In genomic region chr12:1612196-1612595, GRCh38 we compare ENCODE assay signal across 13 cellular contexts. TPM values are rescaled to one million over a fixed set of nuclear protein-coding genes. Genes with fewer than 3 reads are reported as not detected.
DNase-seq lines count a peak whose midpoint lies in the region; ATAC-seq and TF ChIP-seq lines count a peak whose summit lies in the region.
"Had no signal": no experiment of that assay in that cellular context is flagged by ENCODE, and none has a peak within 500 bp of the region (broad histone marks: within the 10 kb centered on the region; RNA-seq: fewer than 3 reads in every experiment).

No MANE protein-coding gene starts in this region.

- H3K27ac Mint-ChIP-seq in brain = peak overlapping the region; percentile 75 to 95 (median 85)
- H3K27ac Mint-ChIP-seq: mesothelial cell of epicardium had no signal

- H4K91ac ChIP-seq in IMR-90 (ENCODE audit: insufficient read depth, low read depth, low read length) = peak overlapping the region; percentile 14; the same call in 1 of the 2 replicates

- peaks cover 44% of the 10 kb centered on the region; the same call in 1 of the 2 replicates for H4K20me1 ChIP-seq in IMR-90 (ENCODE audit: insufficient read depth, low read length)

- peak overlapping the region; percentile 5; the same call in 1 of the 2 replicates for H4K5ac ChIP-seq in IMR-90 (ENCODE audit: low read depth, low read length)

- intact Hi-C loops in IMR-90 (cut with micrococcal nuclease) (no loop called here), right cardiac atrium (cut with DNase I) (no loop called here)

- H3K36me3 ChIP-seq in IMR-90 (ENCODE audit: control insufficient read depth, insufficient read depth, low read length) = no peaks in the 10 kb centered on the region; the same call in 1 of the 2 replicates
- H3K36me3 ChIP-seq in thoracic aorta = no peaks in the 10 kb centered on the region
- H3K36me3 ChIP-seq: gastrocnemius medialis had no signal

- H2AK5ac ChIP-seq in IMR-90 (ENCODE audit: low read depth, low read length) = peak overlapping the region; percentile 86; the same call in 1 of the 2 replicates

- peak overlapping the region; percentile 47 for H3K14ac ChIP-seq in IMR-90 (replicated peaks; ENCODE audit: low read depth, low read length)

- H3K23ac ChIP-seq in IMR-90 (ENCODE audit: low read depth, low read length) = peak overlapping the region; percentile 26; the same call in 1 of the 2 replicates

- peak overlapping the region; percentile 7; the same call in 1 of the 2 replicates for H3K9ac ChIP-seq in IMR-90 (ENCODE audit: low read depth, low read length)

- DNase-seq in IMR-90 (no peak), right cardiac atrium (no peak), thoracic aorta (ENCODE audit: low spot score) (no peak), putamen (ENCODE audit: low spot score) (no peak), GF-D8 (lab: John Stamatoyannopoulos, UW) (no peak)
- DNase-seq in activated naive CD4-positive, alpha-beta T cell treated with Interleukin-2 at 50 U/mL for 16 hours = no peak
- DNase-seq: gastrocnemius medialis, Kasumi-1, NCI-H187, T-helper 2 cell, testis had no signal

- dilution Hi-C loops in IMR-90 (cut with HindIII; ENCODE audit: low sequenced_read_pairs, unreplicated experiment) = no loop called here

- peak overlapping the region; percentile 51 to 82 (median 70) for H3K4me3 Mint-ChIP-seq in brain
- H3K4me3 Mint-ChIP-seq: mesothelial cell of epicardium had no signal

- peak overlapping the region; percentile 42; the same call in 1 of the 3 replicates for H2BK15ac ChIP-seq in IMR-90 (ENCODE audit: low read depth, low read length)

- TF ChIP-seq CTCF in IMR-90 (conservative IDR thresholded peaks at IDR 0.05; ENCODE audit: low read depth, low read length) (no peak), brain (conservative IDR thresholded peaks at IDR 0.05) (no peak), thoracic aorta (IDR thresholded peaks at IDR 0.05) (no peak)

- H2BK5ac ChIP-seq in IMR-90 (ENCODE audit: low read depth, low read length, poor library complexity, severe bottlenecking) = peak overlapping the region; percentile 59

- H3K27ac ChIP-seq in IMR-90 (ENCODE audit: insufficient read depth, low read length) = peak overlapping the region; percentile 61; the same call in 1 of the 2 replicates
- peak overlapping the region; percentile 46 for H3K27ac ChIP-seq in right cardiac atrium (ENCODE audit: low read length)
- H3K27ac ChIP-seq in thoracic aorta = peak overlapping the region; percentile 50 to 70
- H3K27ac ChIP-seq: testis had no signal

- peaks cover 29% of the 10 kb centered on the region for H3K9me1 ChIP-seq in IMR-90 (ENCODE audit: insufficient read depth, low read length)

- H2BK120ac ChIP-seq in IMR-90 (ENCODE audit: low read depth, low read length) = peak overlapping the region; percentile 42

- no peak for TF ChIP-seq RAD21 in IMR-90 (IDR thresholded peaks at IDR 0.05; ENCODE audit: low read length)

- peak overlapping the region; percentile 61 for H3K4ac ChIP-seq in IMR-90 (ENCODE audit: low read depth, low read length)

- H2AK9ac ChIP-seq in IMR-90 (replicated peaks; ENCODE audit: low read depth, low read length, poor library complexity) = peak overlapping the region; percentile 12

- CTCF ChIA-PET in IMR-90 (lab: Yijun Ruan, JAX) = interaction anchor here (0.6 kb wide), 2 partner anchors 10 to 908 kb away, joined by 3 read pairs; no protein-coding TSS in a partner anchor

- BruUV-seq in IMR-90 (replicated peaks; lab: Mats Ljungman, UMichigan) = no TSS peak

- H3K56ac ChIP-seq in IMR-90 (ENCODE audit: extremely low read depth, insufficient read depth, low read length) = peak overlapping the region; percentile 59; the same call in 1 of the 2 replicates

- peak overlapping the region in 1 of 2 experiments; percentile 56; a peak in 1 of 4 replicates for H4K8ac ChIP-seq in IMR-90 (ENCODE audit: low read depth in 2 of 2, low read length in 2 of 2)

- peaks cover 34 to 92% of the 10 kb centered on the region in 2 experiments for H3K79me1 ChIP-seq in IMR-90 (ENCODE audit: low read depth in 1 of 2, low read length in 2 of 2)

- H3K4me1 ChIP-seq in IMR-90 (ENCODE audit: control insufficient read depth, insufficient read depth, low read length) (peaks cover 11% of the 10 kb centered on the region), right cardiac atrium (ENCODE audit: control insufficient read depth, insufficient read depth, low read length) (no peaks in the 10 kb centered on the region), thoracic aorta (ENCODE audit: control insufficient read depth in 1 of 2, low read depth in 2 of 2) (peaks cover 11 to 18% of the 10 kb centered on the region in 2 donors)
- H3K4me1 ChIP-seq: gastrocnemius medialis had no signal

- no peak for TF ChIP-seq POLR2A in IMR-90 (IDR thresholded peaks at IDR 0.05; ENCODE audit: low read depth, low read length)

- H3K4me2 ChIP-seq in IMR-90 (ENCODE audit: low read depth, low read length) = peak overlapping the region; percentile 75

- peaks cover 54% of the 10 kb centered on the region for H3K4me1 Mint-ChIP-seq in brain

- no peaks in the 10 kb centered on the region for H3K27me3 ChIP-seq in IMR-90 (ENCODE audit: control insufficient read depth, insufficient read depth, low read length)
- H3K27me3 ChIP-seq in right cardiac atrium (ENCODE audit: control insufficient read depth, insufficient read depth) = no peaks in the 10 kb centered on the region
- H3K27me3 ChIP-seq in thoracic aorta (replicated peaks; ENCODE audit: insufficient read depth) = no peaks in the 10 kb centered on the region
- H3K27me3 ChIP-seq: gastrocnemius medialis, testis had no signal

- in situ Hi-C loops in IMR-90 (cut with MboI; ENCODE audit: low sequenced_read_pairs) = no loop called here

- ATAC-seq in IMR-90 (ENCODE audit: low read depth) (peak; percentile 61), right cardiac atrium (peak in 1 of 2 donors; percentile 18), thoracic aorta (ENCODE audit: insufficient number of reproducible peaks, low FRiP score, low read depth) (peak; percentile 48)

- no peaks in the 10 kb centered on the region for H3K36me3 Mint-ChIP-seq in brain
- H3K36me3 Mint-ChIP-seq: mesothelial cell of epicardium had no signal

- H3K4me3 ChIP-seq in IMR-90 (ENCODE audit: insufficient read depth, low read depth, low read length) (peak overlapping the region; percentile 8; the same call in 1 of the 2 replicates), right cardiac atrium (ENCODE audit: low read length) (no peak overlapping the region), thoracic aorta (peak overlapping the region; percentile 47)
- H3K4me3 ChIP-seq: gastrocnemius medialis, testis had no signal

- POLR2A ChIA-PET in IMR-90 (lab: Charles Lee; ENCODE audit: unreplicated experiment) = no interaction called here

- H3K9me3 ChIP-seq in IMR-90 (ENCODE audit: control insufficient read depth, insufficient read depth, low read length) = no peaks in the 10 kb centered on the region
- no peaks in the 10 kb centered on the region for H3K9me3 ChIP-seq in right cardiac atrium (ENCODE audit: control insufficient read depth, low read length)
- no peaks in the 10 kb centered on the region for H3K9me3 ChIP-seq in thoracic aorta
- H3K9me3 ChIP-seq: gastrocnemius medialis, testis had no signal

- H3K18ac ChIP-seq in IMR-90 (ENCODE audit: low read depth, low read length) = peak overlapping the region; percentile 43

- 90% methylated on average over 2 of the region's 9 CpGs; no CpG with 5 or more reads in 1 of the 2 experiments for WGBS in IMR-90 (ENCODE audit: extremely low coverage in 2 of 2, insufficient read length in 1 of 2), 2 experiments
- WGBS in right cardiac atrium = 39% methylated on average over 9 of the region's 9 CpGs

- H2BK20ac ChIP-seq in IMR-90 (ENCODE audit: low read depth, low read length) = peak overlapping the region; percentile 47; the same call in 1 of the 2 replicates

- no peak overlapping the region for H2AFZ ChIP-seq in IMR-90 (replicated peaks; ENCODE audit: low read length, poor library complexity)

- H3K9me3 Mint-ChIP-seq in brain = no peaks in the 10 kb centered on the region
- H3K9me3 Mint-ChIP-seq: mesothelial cell of epicardium had no signal

- peaks cover 2% of the 10 kb centered on the region for H3K27me3 Mint-ChIP-seq in brain

TF ChIP-seq in IMR-90, 13 proteins besides CTCF, POLR2A, EP300 and RAD21 (continues in another document):
- TF ChIP-seq ELK1 (IDR thresholded peaks at IDR 0.05; ENCODE audit: borderline replicate concordance, low read depth, low read length) = no peak
- no peak for TF ChIP-seq FOS (IDR thresholded peaks at IDR 0.05; ENCODE audit: low read depth, low read length)
- TF ChIP-seq MXI1 (IDR thresholded peaks at IDR 0.05; ENCODE audit: borderline replicate concordance, low read depth, low read length) = no peak
- no peak for TF ChIP-seq SMC3 (IDR thresholded peaks at IDR 0.05; ENCODE audit: low read depth, low read length)
- TF ChIP-seq RCOR1 (IDR thresholded peaks at IDR 0.05; ENCODE audit: insufficient replicate concordance, low read length) = no peak
- TF ChIP-seq MAZ (IDR thresholded peaks at IDR 0.05; ENCODE audit: borderline replicate concordance, low read depth, low read length) = no peak
- no peak for TF ChIP-seq BHLHE40 (IDR thresholded peaks at IDR 0.05; ENCODE audit: low read depth, low read length)
- no peak for TF ChIP-seq NFE2L2 (IDR thresholded peaks at IDR 0.05; ENCODE audit: low read depth, low read length)

RNA-seq across cellular contexts. Expression of gene WNT5B, which starts 16.8 kb away (rescaled TPM):
- total RNA-seq in IMR-90 (2012; rRNA removed) = 96.1 and 102 TPM in 2 replicates
- 83.7 and 98.8 TPM in 2 replicates for polyA plus RNA-seq in IMR-90 (2012; rRNA removed)
- polyA plus RNA-seq in IMR-90 (2012; cell fraction: cytosol; rRNA removed) = 77.8 and 101 TPM in 2 replicates
- 49.1 and 91.4 TPM in 2 replicates for polyA plus RNA-seq in IMR-90 (2012; cell fraction: nucleus; rRNA removed; ENCODE audit: low replicate concordance)
- polyA plus RNA-seq in brain (ENCODE audit: insufficient read depth, low read depth, low replicate concordance) = 4.1 TPM
- total RNA-seq in right cardiac atrium = 1 to 10 TPM; 1.7 to 3.6 (median 2.6) TPM
- 1.7 TPM for polyA plus RNA-seq in right cardiac atrium
- total RNA-seq in thoracic aorta = 1 to 10 TPM; 2.3 to 3.1 TPM

RNA-seq across cellular contexts. Expression of gene FBXL14, which starts 17.8 kb away (rescaled TPM):
- total RNA-seq in IMR-90 (2012; rRNA removed) = 4.7 TPM in 2 replicates
- 7.3 and 8.8 TPM in 2 replicates for polyA plus RNA-seq in IMR-90 (2012; rRNA removed)
- 2.2 and 9.6 TPM in 2 replicates for polyA plus RNA-seq in IMR-90 (2012; cell fraction: cytosol; rRNA removed)
- 2.8 and 5.8 TPM in 2 replicates for polyA plus RNA-seq in IMR-90 (2012; cell fraction: nucleus; rRNA removed; ENCODE audit: low replicate concordance)
- polyA plus RNA-seq in brain (ENCODE audit: insufficient read depth, low read depth, low replicate concordance) = 9.3 TPM
- total RNA-seq in right cardiac atrium = 1 to 10 TPM; 6.5 to 8.3 (median 8.0) TPM
- polyA plus RNA-seq in right cardiac atrium = 4.7 TPM
- total RNA-seq in thoracic aorta = 10 to 100 TPM; 15.0 to 17.0 TPM

Comparison
In these comparisons a context has a peak if more than half of its experiments do, and no peak if none do; other contexts are left out.
1. RNA of gene WNT5B, which starts 16.8 kb away (total RNA-seq): 96.1 to 102 TPM in IMR-90; 1.7 to 3.6 TPM in right cardiac atrium and 2.3 to 3.1 TPM in thoracic aorta; every median in the first group is over 10 times any median in the second.
2. Peak in every context shown above with its lines, with median percentiles within 50 percentile points of each other: H3K27ac ChIP-seq.